8 cellular contexts compared by ENCODE assay signal in genomic region chr16:87464691-87465300, GRCh38. TPM values are rescaled to one million over a fixed set of nuclear protein-coding genes. Genes with fewer than 3 reads are reported as not detected.
A peak's percentile ranks its signal among the peaks of the same experiment; 100 is the strongest.
DNase-seq lines count a peak whose midpoint lies in the region; ATAC-seq, FAIRE-seq and TF ChIP-seq lines count a peak whose summit lies in the region.

No MANE protein-coding gene starts in this region.

- POLR2A ChIA-PET in HEK293T (lab: Yijun Ruan, JAX): no interaction called here

- no peak for TF ChIP-seq POLR2A in sigmoid colon (IDR thresholded peaks at IDR 0.05)

- H3K36me3 ChIP-seq in sigmoid colon: peaks cover 0 to 2% (median 0%) of the 10 kb centered on the region in 4 donors

- WGBS in sigmoid colon, 2 donors: 23 to 42% methylated on average over 13 of the region's 13 CpGs

- peak; percentile 4 for ATAC-seq in GM19468 (IDR thresholded peaks at IDR 0.05; ENCODE audit: extremely low read depth, unreplicated experiment)
- peak; percentile 85 for ATAC-seq in left ventricle myocardium superior

- peaks cover 0 to 72% (median 59%) of the 10 kb centered on the region in 4 donors for H3K4me1 ChIP-seq in sigmoid colon

- no peak for TF ChIP-seq CTCF in sigmoid colon (IDR thresholded peaks at IDR 0.05)

- no peaks in the 10 kb centered on the region for H3K27me3 ChIP-seq in sigmoid colon

- peak; percentile 59 to 96 (median 66) for TF ChIP-seq EP300 in sigmoid colon (IDR thresholded peaks at IDR 0.05)

- intact Hi-C loops in left ventricle myocardium superior (cut with micrococcal nuclease) (no loop called here), sigmoid colon (cut with DNase I) (loop anchor here (2.0 to 5.0 kb wide), 2 partner anchors 28 to 72 kb away; partner anchors contain the start of genes MAP1LC3B and ZCCHC14)

- peak overlapping the region; percentile 87 to 98 (median 90) for H3K27ac ChIP-seq in sigmoid colon

- FAIRE-seq in RCC 7860 (lab: Jason Lieb, UNC): peak; percentile 84

- peak; percentile 86 for DNase-seq in RCC 7860 (ENCODE audit: low spot score)
- DNase-seq in amniotic epithelial cell (ENCODE audit: low read depth): peak; percentile 94
- DNase-seq in left ventricle myocardium superior: peak; percentile 73
- DNase-seq in sigmoid colon: peak; percentile 94
- no peak for DNase-seq in HEK293T (ENCODE audit: extremely low spot score)
- no peak for DNase-seq in D341Med (ENCODE audit: low spot score)
- no peak for DNase-seq in mesenteric fat pad (ENCODE audit: low spot score)

- H3K4me3 ChIP-seq in sigmoid colon: peak overlapping the region; percentile 2 to 24 (median 6)

- CTCF ChIA-PET in HEK293T (lab: Yijun Ruan, JAX): interaction anchor here (1.0 to 1.7 kb wide), 2 partner anchors 107 to 171 kb away, joined by 4 to 6 read pairs; no protein-coding TSS in a partner anchor

- no peaks in the 10 kb centered on the region for H3K9me3 ChIP-seq in sigmoid colon

TF ChIP-seq in HEK293T, 16 proteins besides CTCF, POLR2A, EP300 and RAD21:
- TF ChIP-seq FOXK2 (IDR thresholded peaks at IDR 0.05) (no peak), HDGF (IDR thresholded peaks at IDR 0.05; ENCODE audit: borderline replicate concordance) (no peak), FOXA1 (IDR thresholded peaks at IDR 0.05) (no peak), PKNOX1 (IDR thresholded peaks at IDR 0.05) (no peak), CTBP1 (IDR thresholded peaks at IDR 0.05; ENCODE audit: borderline replicate concordance) (no peak), SP1 (IDR thresholded peaks at IDR 0.05) (no peak), TARDBP (IDR thresholded peaks at IDR 0.05) (no peak), ARNT (IDR thresholded peaks at IDR 0.05) (no peak), ZNF384 (IDR thresholded peaks at IDR 0.05) (no peak), BHLHE40 (IDR thresholded peaks at IDR 0.05; ENCODE audit: borderline replicate concordance) (no peak), L3MBTL2 (conservative IDR thresholded peaks at IDR 0.05) (no peak), SUZ12 (IDR thresholded peaks at IDR 0.05) (no peak), ELF4 (IDR thresholded peaks at IDR 0.05) (no peak), NFRKB (IDR thresholded peaks at IDR 0.05) (no peak)

RNA-seq across cellular contexts. Expression of gene ZCCHC14, which starts 28.0 kb away (rescaled TPM):
- total RNA-seq in left ventricle myocardium superior: 16.7 TPM
- 10 to 100 TPM; 11.4 to 23.8 (median 15.2) TPM for total RNA-seq in sigmoid colon
- 10 to 100 TPM in 1 of 3 donors, 1 to 10 TPM in 2; 6.0 to 11.8 (median 7.2) TPM for polyA plus RNA-seq in sigmoid colon
- total RNA-seq in mesenteric fat pad: 16.6 TPM

Comparison
In these comparisons a context has a peak if more than half of its experiments do, and no peak if none do; other contexts are left out.
1. DNase-seq: peak in RCC 7860 (single experiment), amniotic epithelial cell (single experiment), left ventricle myocardium superior (single experiment) and sigmoid colon (single experiment); none in HEK293T (single experiment), D341Med (single experiment) and mesenteric fat pad (single experiment).